9 cellular contexts compared by ENCODE assay signal in genomic region chr4:40264995-40265909, GRCh38.
DNase-seq lines count a peak whose midpoint lies in the region; ATAC-seq, FAIRE-seq and TF ChIP-seq lines count a peak whose summit lies in the region.
"Had no signal": no experiment of that assay in that cellular context is flagged by ENCODE, and none has a peak within 500 bp of the region (broad histone marks: within the 10 kb centered on the region; RNA-seq: fewer than 3 reads in every experiment).

No MANE protein-coding gene starts in this region.

- DNase-seq in A549 (ENCODE audit: low read depth in 1 of 2, low spot score in 1 of 2): no peak
- peak; percentile 28 for DNase-seq in NK-92 (lab: John Stamatoyannopoulos, UW; ENCODE audit: unreplicated experiment)
- peak; percentile 74 for DNase-seq in ecto neural progenitor cell (ENCODE audit: low spot score)
- DNase-seq in stimulated activated naive CD8-positive, alpha-beta T cell treated with anti-CD3 and anti-CD28 coated beads, Interleukin-15, amount 100 ng/mL, for 72 hours: peak; percentile 53 to 60
- DNase-seq in T1000 (lab: John Stamatoyannopoulos, UW): no peak
- DNase-seq in ascending aorta (ENCODE audit: low spot score in 2 of 2): no peak
- no peak for DNase-seq in NCI-H2196 (lab: John Stamatoyannopoulos, UW; ENCODE audit: unreplicated experiment)

- H3K4me2 ChIP-seq in A549: peak overlapping the region; percentile 41; the same call in 2 of the 3 replicates

- H3K9me3 ChIP-seq in A549: no peaks in the 10 kb centered on the region
- H3K9me3 ChIP-seq in ascending aorta: no peaks in the 10 kb centered on the region

- FAIRE-seq in A549 (lab: Jason Lieb, UNC): no peak

- no peak for TF ChIP-seq RAD21 in A549 (conservative IDR thresholded peaks at IDR 0.05 in 1 of 2, IDR thresholded peaks at IDR 0.05 in 1 of 2)

- intact Hi-C loops in ascending aorta (cut with DNase I): no loop called here

- H3K27ac Mint-ChIP-seq in stimulated activated naive CD8-positive, alpha-beta T cell treated with anti-CD3 and anti-CD28 coated beads, Interleukin-15, amount 100 ng/mL, for 72 hours: peak overlapping the region; percentile 96 to 97

- H3K4me3 Mint-ChIP-seq in stimulated activated naive CD8-positive, alpha-beta T cell treated with anti-CD3 and anti-CD28 coated beads, Interleukin-15, amount 100 ng/mL, for 72 hours: peak overlapping the region; percentile 71 to 83

- H3K27ac ChIP-seq in A549 (peak overlapping the region; percentile 51 to 71), ascending aorta (no peak overlapping the region)
- H3K27ac ChIP-seq: parathyroid adenoma had no signal

- TF ChIP-seq CTCF in A549 (IDR thresholded peaks at IDR 0.05) (no peak), ascending aorta (IDR thresholded peaks at IDR 0.05) (no peak)

- POLR2A ChIA-PET in A549 (lab: Yijun Ruan, JAX): no interaction called here

- peak in 1 of 2 experiments; percentile 25; a peak in 3 of 6 replicates for ATAC-seq in A549
- ATAC-seq in GM21447 (IDR thresholded peaks at IDR 0.05; ENCODE audit: unreplicated experiment): peak; percentile 67
- peak; percentile 75 for ATAC-seq in stimulated activated naive CD8-positive, alpha-beta T cell treated with anti-CD3 and anti-CD28 coated beads, Interleukin-15, amount 100 ng/mL, for 72 hours

- TF ChIP-seq POLR2A in A549 (IDR thresholded peaks at IDR 0.05; ENCODE audit: low read length): no peak

- no peaks in the 10 kb centered on the region for H3K27me3 ChIP-seq in ascending aorta

- H3K4me1 ChIP-seq in A549: peaks cover 35% of the 10 kb centered on the region
- no peaks in the 10 kb centered on the region for H3K4me1 ChIP-seq in ascending aorta
- H3K4me1 ChIP-seq: parathyroid adenoma had no signal

- CTCF ChIA-PET in A549 (lab: Yijun Ruan, JAX): no interaction called here

- H3K36me3 ChIP-seq in ascending aorta: no peaks in the 10 kb centered on the region

- H3K9me3 Mint-ChIP-seq in stimulated activated naive CD8-positive, alpha-beta T cell treated with anti-CD3 and anti-CD28 coated beads, Interleukin-15, amount 100 ng/mL, for 72 hours: no peaks in the 10 kb centered on the region

- H3K27me3 Mint-ChIP-seq in stimulated activated naive CD8-positive, alpha-beta T cell treated with anti-CD3 and anti-CD28 coated beads, Interleukin-15, amount 100 ng/mL, for 72 hours: no peaks in the 10 kb centered on the region

- no peak for TF ChIP-seq EP300 in A549 (IDR thresholded peaks at IDR 0.05)

- H3K4me3 ChIP-seq in A549 (no peak overlapping the region), ascending aorta (no peak overlapping the region)

- H3K4me1 Mint-ChIP-seq in stimulated activated naive CD8-positive, alpha-beta T cell treated with anti-CD3 and anti-CD28 coated beads, Interleukin-15, amount 100 ng/mL, for 72 hours: peaks cover 71% of the 10 kb centered on the region

- 90% methylated on average over 10 of the region's 15 CpGs for WGBS in A549 (ENCODE audit: missing lambda C conversion rate)

TF ChIP-seq in A549, 52 proteins besides CTCF, POLR2A, EP300 and RAD21:
- TF ChIP-seq USF2 (IDR thresholded peaks at IDR 0.05): no peak

Comparison
In these comparisons a context has a peak if more than half of its experiments do, and no peak if none do; other contexts are left out.
1. DNase-seq: peak in NK-92 (single experiment), ecto neural progenitor cell (single experiment) and stimulated activated naive CD8-positive, alpha-beta T cell treated with anti-CD3 and anti-CD28 coated beads, Interleukin-15, amount 100 ng/mL, for 72 hours (2 of 2); none in A549 (0 of 2), T1000 (single experiment), ascending aorta (0 of 2) and NCI-H2196 (single experiment).
2. H3K27ac ChIP-seq: peak in A549 (2 of 2); none in ascending aorta (0 of 2).